Comparison of ENCODE assay signal across 8 cellular contexts in the genomic region with DNA sequence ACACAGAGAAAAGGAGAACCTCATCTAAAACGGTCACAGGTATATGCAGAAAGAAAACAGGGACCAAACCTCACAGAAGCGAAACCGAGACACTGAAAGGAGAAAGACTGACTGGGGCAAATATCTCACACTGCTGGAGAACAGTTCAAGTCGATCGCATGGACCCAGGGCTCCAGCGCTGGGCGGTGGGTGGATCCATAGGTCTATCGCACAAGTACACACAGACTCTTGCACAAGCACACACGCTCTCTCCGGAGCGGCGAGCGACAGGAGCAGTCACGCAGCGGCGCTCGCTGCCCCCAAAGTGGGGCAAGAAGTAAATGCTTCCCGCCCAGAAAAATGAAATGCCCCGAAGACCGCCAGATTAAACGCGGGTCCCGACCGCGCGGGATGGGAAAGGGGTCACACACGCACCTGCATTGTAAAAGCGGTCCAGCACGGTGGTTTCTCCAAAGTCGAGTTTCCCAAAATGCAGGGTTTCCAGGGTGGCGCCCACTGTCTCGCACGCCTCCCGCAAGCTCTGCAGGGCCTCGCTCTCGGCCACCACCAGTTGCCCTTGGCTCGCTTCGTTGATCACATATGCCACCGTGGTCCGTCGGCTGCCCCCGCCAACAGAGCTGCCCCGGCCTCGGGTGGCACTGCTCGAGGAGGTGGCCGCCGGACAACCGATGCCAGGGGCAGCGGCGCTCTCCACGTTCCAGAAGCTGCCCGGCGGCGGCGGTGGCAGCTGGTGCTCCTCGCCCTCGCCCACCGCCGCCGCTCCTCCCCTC.
A peak's percentile ranks its signal among the peaks of the same experiment; 100 is the strongest.
DNase-seq lines count a peak whose midpoint lies in the region; ATAC-seq and TF ChIP-seq lines count a peak whose summit lies in the region.

No MANE protein-coding gene starts in this region.

- H3K4me3 ChIP-seq in epithelial cell of esophagus (ENCODE audit: low read length) (peak overlapping the region; percentile 86), mucosa of rectum (ENCODE audit: low read length in 2 of 2) (peak overlapping the region; percentile 95 to 99)

- peak; percentile 74 for TF ChIP-seq POLR2A in GM18526 (IDR thresholded peaks at IDR 0.05; ENCODE audit: extremely low read depth, insufficient read length)

- ATAC-seq in HG03060 (IDR thresholded peaks at IDR 0.05; ENCODE audit: low read depth, unreplicated experiment) = peak; percentile 47

- H3K36me3 ChIP-seq in mucosa of rectum (ENCODE audit: control insufficient read depth in 2 of 2, insufficient read depth in 2 of 2, low read length in 2 of 2) = no peaks in the 10 kb centered on the region

- peak overlapping the region; percentile 97 to 98 for H3K27ac ChIP-seq in mucosa of rectum (ENCODE audit: low read depth in 2 of 2, low read length in 2 of 2)

- TF ChIP-seq CTCF in AG09319 (IDR thresholded peaks at IDR 0.05; ENCODE audit: low read depth, low read length) = no peak
- TF ChIP-seq CTCF in epithelial cell of esophagus (IDR thresholded peaks at IDR 0.05; ENCODE audit: insufficient read depth, low read depth, low read length, missing control alignments) = no peak

- H3K4me1 ChIP-seq in mucosa of rectum (ENCODE audit: control insufficient read depth in 2 of 2, insufficient read depth in 2 of 2, low read length in 2 of 2) = peaks cover 11 to 16% of the 10 kb centered on the region in 2 donors

- H3K9ac ChIP-seq in mucosa of rectum (ENCODE audit: low read depth in 1 of 2, low read length in 2 of 2) = peak overlapping the region; percentile 85 to 94

- peak; percentile 25 for DNase-seq in AG09319 (ENCODE audit: extremely low read depth, low read depth)
- peak; percentile 89 for DNase-seq in NCI-H69 (lab: John Stamatoyannopoulos, UW)
- DNase-seq in activated CD8-positive, alpha-beta memory T cell treated with anti-CD3 and anti-CD28 coated beads, Interleukin-2, amount 50 U/mL, for 4 hours = peak; percentile 48
- DNase-seq in epithelial cell of esophagus (ENCODE audit: low read depth) = peak; percentile 58
- DNase-seq in stimulated activated naive CD4-positive, alpha-beta T cell (lab: John Stamatoyannopoulos, UW) = peak in 5 of 6 experiments; percentile 9 to 46 (median 37)

- H3K9me3 ChIP-seq in mucosa of rectum (ENCODE audit: control insufficient read depth in 2 of 2, low read length in 2 of 2) = no peaks in the 10 kb centered on the region

- H3K27me3 ChIP-seq in mucosa of rectum (ENCODE audit: control insufficient read depth in 2 of 2, insufficient read depth in 2 of 2, low read length in 2 of 2) = no peaks in the 10 kb centered on the region

Comparison
In these comparisons a context has a peak if more than half of its experiments do, and no peak if none do; other contexts are left out.
1. Peak in every context shown above with its lines: DNase-seq, ATAC-seq, H3K4me3 ChIP-seq and H3K27ac ChIP-seq.
2. DNase-seq: peak in every context shown above with its lines; median percentile 89 in NCI-H69; 58 in epithelial cell of esophagus; 48 in activated CD8-positive, alpha-beta memory T cell treated with anti-CD3 and anti-CD28 coated beads, Interleukin-2, amount 50 U/mL, for 4 hours; 37 in stimulated activated naive CD4-positive, alpha-beta T cell; 25 in AG09319.